ENCODE assay signal across 30 cellular contexts in genomic region chr9:85547574-85547973, GRCh38.
"Had no signal": no experiment of that assay in that cellular context is flagged by ENCODE, and none has a peak within 500 bp of the region (broad histone marks: within the 10 kb centered on the region; RNA-seq: fewer than 3 reads in every experiment).

No MANE protein-coding gene starts in this region.

- ATAC-seq: activated CD4-positive, CD25-positive, alpha-beta regulatory T cell treated with anti-CD3 and anti-CD28 coated beads, Interleukin-2, amount 50 U/mL, for 24 hours; activated CD8-positive, alpha-beta T cell treated with anti-CD3 and anti-CD28 coated beads for 36 hours; activated T-cell treated with anti-CD3 and anti-CD28 coated beads, Interleukin-2, amount 50 U/mL, for 4 hours; activated T-helper 17 cell treated with anti-CD3 and anti-CD28 coated beads, Interleukin-2, amount 50 U/mL, for 72 hours; effector memory CD8-positive, alpha-beta T cell; foreskin keratinocyte; gastrocnemius medialis; heart right ventricle; T-helper 17 cell had no signal

- H3K9me3 Mint-ChIP-seq: activated B cell treated with CpG ODN at 0.5 μM for 24 hours; activated CD8-positive, alpha-beta T cell treated with anti-CD3 and anti-CD28 coated beads for 36 hours; activated T-cell treated with anti-CD3 and anti-CD28 coated beads, Interleukin-2, amount 50 U/mL, for 4 hours; activated T-helper 17 cell treated with anti-CD3 and anti-CD28 coated beads, Interleukin-2, amount 50 U/mL, for 72 hours; effector memory CD8-positive, alpha-beta T cell; T-helper 2 cell treated with Interferon-gamma antibody and Interleukin-4, amounts not matched to agents 5 μg/mL and 100 μg/mL, for 36 hours had no signal

- H3K9me3 ChIP-seq: esophagus muscularis mucosa, gastrocnemius medialis, heart right ventricle had no signal

- H3K27me3 ChIP-seq: brain microvascular endothelial cell, esophagus muscularis mucosa, foreskin keratinocyte, gastrocnemius medialis, heart right ventricle had no signal

- DNase-seq: activated B cell treated with CpG ODN at 0.5 μM for 24 hours; activated CD4-positive, alpha-beta T cell treated with anti-CD3 and anti-CD28 coated beads for 48 hours; activated CD4-positive, alpha-beta T cell treated with anti-CD3 and anti-CD28 coated beads, Interleukin-2, amount 50 U/mL, for 1 hour; activated CD4-positive, alpha-beta T cell treated with anti-CD3 and anti-CD28 coated beads, Interleukin-2, amount 50 U/mL, for 48 hours; activated CD8-positive, alpha-beta memory T cell treated with anti-CD3 and anti-CD28 coated beads for 24 hours; activated CD8-positive, alpha-beta T cell treated with anti-CD3 and anti-CD28 coated beads for 36 hours; activated effector memory CD4-positive, alpha-beta T cell treated with Interleukin-2 at 50 U/mL for 16 hours; activated gamma-delta T cell treated with Interleukin-2 at 50 U/mL for 16 hours; activated naive CD4-positive, alpha-beta T cell treated with anti-CD3 and anti-CD28 coated beads, Interleukin-2, amount 50 U/mL, for 16 hours; activated naive CD4-positive, alpha-beta T cell treated with Interleukin-2 at 50 U/mL for 16 hours; activated T-cell treated with anti-CD3 and anti-CD28 coated beads, Interleukin-2, amount 50 U/mL, for 4 hours; amniotic stem cell; anterior cingulate cortex; brain microvascular endothelial cell; cortex of kidney; dermis blood vessel endothelial cell; effector CD4-positive, alpha-beta T cell; effector memory CD8-positive, alpha-beta T cell; erythroblast; foreskin keratinocyte; gastrocnemius medialis; heart right ventricle; T-helper 17 cell; T1000; WERI-Rb-1 had no signal

- H3K27ac ChIP-seq: brain microvascular endothelial cell, esophagus muscularis mucosa, foreskin keratinocyte, gastrocnemius medialis, heart right ventricle, WERI-Rb-1 had no signal

- H3K4me3 ChIP-seq: esophagus muscularis mucosa, gastrocnemius medialis, heart right ventricle had no signal

- H3K4me1 ChIP-seq: esophagus muscularis mucosa, foreskin keratinocyte, gastrocnemius medialis, heart right ventricle had no signal

- H3K27me3 Mint-ChIP-seq: activated B cell treated with CpG ODN at 0.5 μM for 24 hours; activated CD8-positive, alpha-beta T cell treated with anti-CD3 and anti-CD28 coated beads for 36 hours; activated naive CD8-positive, alpha-beta T cell; activated T-helper 17 cell treated with anti-CD3 and anti-CD28 coated beads, Interleukin-2, amount 50 U/mL, for 72 hours; effector memory CD8-positive, alpha-beta T cell; T-helper 17 cell had no signal

- H3K27ac Mint-ChIP-seq: activated B cell treated with CpG ODN at 0.5 μM for 24 hours; activated CD8-positive, alpha-beta T cell treated with anti-CD3 and anti-CD28 coated beads for 36 hours; activated naive CD8-positive, alpha-beta T cell; activated T-helper 17 cell treated with anti-CD3 and anti-CD28 coated beads, Interleukin-2, amount 50 U/mL, for 72 hours; T-helper 17 cell; T-helper 2 cell treated with Interferon-gamma antibody and Interleukin-4, amounts not matched to agents 5 μg/mL and 100 μg/mL, for 36 hours had no signal

- H3K4me3 Mint-ChIP-seq: activated B cell treated with CpG ODN at 0.5 μM for 24 hours; activated CD8-positive, alpha-beta T cell treated with anti-CD3 and anti-CD28 coated beads for 36 hours; activated naive CD8-positive, alpha-beta T cell; activated T-cell treated with anti-CD3 and anti-CD28 coated beads, Interleukin-2, amount 50 U/mL, for 4 hours; activated T-helper 17 cell treated with anti-CD3 and anti-CD28 coated beads, Interleukin-2, amount 50 U/mL, for 72 hours; effector memory CD8-positive, alpha-beta T cell; T-helper 17 cell; T-helper 2 cell treated with Interferon-gamma antibody and Interleukin-4, amounts not matched to agents 5 μg/mL and 100 μg/mL, for 36 hours had no signal

- H3K4me1 Mint-ChIP-seq: activated B cell treated with CpG ODN at 0.5 μM for 24 hours; activated T-helper 17 cell treated with anti-CD3 and anti-CD28 coated beads, Interleukin-2, amount 50 U/mL, for 72 hours had no signal

- H3K36me3 ChIP-seq: brain microvascular endothelial cell, esophagus muscularis mucosa, gastrocnemius medialis, WERI-Rb-1 had no signal
